In genomic region chr1:150383629-150384318, GRCh38 we compare ENCODE assay signal across 1 cellular context.
TF ChIP-seq lines count a peak whose summit lies in the region.

No MANE protein-coding gene starts in this region.

TF ChIP-seq in HepG2, 621 proteins besides CTCF, POLR2A, EP300 and RAD21:
- TF ChIP-seq, protein P1, sequence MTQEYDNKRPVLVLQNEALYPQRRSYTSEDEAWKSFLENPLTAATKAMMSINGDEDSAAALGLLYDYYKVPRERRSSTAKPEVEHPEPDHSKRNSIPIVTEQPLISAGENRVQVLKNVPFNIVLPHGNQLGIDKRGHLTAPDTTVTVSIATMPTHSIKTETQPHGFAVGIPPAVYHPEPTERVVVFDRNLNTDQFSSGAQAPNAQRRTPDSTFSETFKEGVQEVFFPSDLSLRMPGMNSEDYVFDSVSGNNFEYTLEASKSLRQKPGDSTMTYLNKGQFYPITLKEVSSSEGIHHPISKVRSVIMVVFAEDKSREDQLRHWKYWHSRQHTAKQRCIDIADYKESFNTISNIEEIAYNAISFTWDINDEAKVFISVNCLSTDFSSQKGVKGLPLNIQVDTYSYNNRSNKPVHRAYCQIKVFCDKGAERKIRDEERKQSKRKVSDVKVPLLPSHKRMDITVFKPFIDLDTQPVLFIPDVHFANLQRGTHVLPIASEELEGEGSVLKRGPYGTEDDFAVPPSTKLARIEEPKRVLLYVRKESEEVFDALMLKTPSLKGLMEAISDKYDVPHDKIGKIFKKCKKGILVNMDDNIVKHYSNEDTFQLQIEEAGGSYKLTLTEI (CRISPR knock-in tag; conservative IDR thresholded peaks at IDR 0.05) = no peak
- TF ChIP-seq XRCC5 (optimal IDR thresholded peaks at IDR 0.05; ENCODE audit: low read length) (no peak), MTF2 (CRISPR knock-in tag; IDR thresholded peaks at IDR 0.05; ENCODE audit: borderline replicate concordance) (no peak), ZNF629 (CRISPR knock-in tag; conservative IDR thresholded peaks at IDR 0.05) (no peak), IKZF4 (CRISPR knock-in tag; IDR thresholded peaks at IDR 0.05; ENCODE audit: borderline replicate concordance, low read depth, not compliant biosample characterization) (no peak), RFXAP (CRISPR knock-in tag; IDR thresholded peaks at IDR 0.05; ENCODE audit: borderline replicate concordance) (no peak), AFF4 (CRISPR knock-in tag; IDR thresholded peaks at IDR 0.05) (no peak), HMGA1 (CRISPR knock-in tag; conservative IDR thresholded peaks at IDR 0.05) (no peak), ZNF468 (CRISPR knock-in tag; IDR thresholded peaks at IDR 0.05) (no peak), KLF12 (CRISPR knock-in tag; IDR thresholded peaks at IDR 0.05; ENCODE audit: borderline replicate concordance) (no peak)
- TF ChIP-seq, protein P2, sequence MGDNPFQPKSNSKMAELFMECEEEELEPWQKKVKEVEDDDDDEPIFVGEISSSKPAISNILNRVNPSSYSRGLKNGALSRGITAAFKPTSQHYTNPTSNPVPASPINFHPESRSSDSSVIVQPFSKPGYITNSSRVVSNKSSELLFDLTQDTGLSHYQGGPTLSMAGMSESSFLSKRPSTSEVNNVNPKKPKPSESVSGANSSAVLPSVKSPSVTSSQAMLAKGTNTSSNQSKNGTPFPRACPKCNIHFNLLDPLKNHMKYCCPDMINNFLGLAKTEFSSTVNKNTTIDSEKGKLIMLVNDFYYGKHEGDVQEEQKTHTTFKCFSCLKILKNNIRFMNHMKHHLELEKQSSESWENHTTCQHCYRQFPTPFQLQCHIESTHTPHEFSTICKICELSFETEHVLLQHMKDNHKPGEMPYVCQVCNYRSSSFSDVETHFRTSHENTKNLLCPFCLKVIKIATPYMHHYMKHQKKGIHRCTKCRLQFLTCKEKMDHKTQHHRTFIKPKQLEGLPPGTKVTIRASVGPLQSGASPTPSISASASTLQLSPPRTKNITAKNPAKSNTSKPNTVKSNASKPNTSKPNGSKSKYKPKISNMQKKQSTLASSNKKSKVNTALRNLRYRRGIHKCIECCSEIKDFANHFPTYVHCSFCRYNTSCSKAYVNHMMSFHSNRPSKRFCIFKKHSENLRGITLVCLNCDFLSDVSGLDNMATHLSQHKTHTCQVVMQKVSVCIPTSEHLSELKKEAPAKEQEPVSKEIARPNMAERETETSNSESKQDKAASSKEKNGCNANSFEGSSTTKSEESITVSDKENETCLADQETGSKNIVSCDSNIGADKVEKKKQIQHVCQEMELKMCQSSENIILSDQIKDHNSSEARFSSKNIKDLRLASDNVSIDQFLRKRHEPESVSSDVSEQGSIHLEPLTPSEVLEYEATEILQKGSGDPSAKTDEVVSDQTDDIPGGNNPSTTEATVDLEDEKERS (CRISPR knock-in tag; IDR thresholded peaks at IDR 0.05) = no peak
- TF ChIP-seq, protein P3, sequence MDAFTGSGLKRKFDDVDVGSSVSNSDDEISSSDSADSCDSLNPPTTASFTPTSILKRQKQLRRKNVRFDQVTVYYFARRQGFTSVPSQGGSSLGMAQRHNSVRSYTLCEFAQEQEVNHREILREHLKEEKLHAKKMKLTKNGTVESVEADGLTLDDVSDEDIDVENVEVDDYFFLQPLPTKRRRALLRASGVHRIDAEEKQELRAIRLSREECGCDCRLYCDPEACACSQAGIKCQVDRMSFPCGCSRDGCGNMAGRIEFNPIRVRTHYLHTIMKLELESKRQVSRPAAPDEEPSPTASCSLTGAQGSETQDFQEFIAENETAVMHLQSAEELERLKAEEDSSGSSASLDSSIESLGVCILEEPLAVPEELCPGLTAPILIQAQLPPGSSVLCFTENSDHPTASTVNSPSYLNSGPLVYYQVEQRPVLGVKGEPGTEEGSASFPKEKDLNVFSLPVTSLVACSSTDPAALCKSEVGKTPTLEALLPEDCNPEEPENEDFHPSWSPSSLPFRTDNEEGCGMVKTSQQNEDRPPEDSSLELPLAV (CRISPR knock-in tag; conservative IDR thresholded peaks at IDR 0.05; ENCODE audit: low read depth) = no peak
- TF ChIP-seq, protein P4, sequence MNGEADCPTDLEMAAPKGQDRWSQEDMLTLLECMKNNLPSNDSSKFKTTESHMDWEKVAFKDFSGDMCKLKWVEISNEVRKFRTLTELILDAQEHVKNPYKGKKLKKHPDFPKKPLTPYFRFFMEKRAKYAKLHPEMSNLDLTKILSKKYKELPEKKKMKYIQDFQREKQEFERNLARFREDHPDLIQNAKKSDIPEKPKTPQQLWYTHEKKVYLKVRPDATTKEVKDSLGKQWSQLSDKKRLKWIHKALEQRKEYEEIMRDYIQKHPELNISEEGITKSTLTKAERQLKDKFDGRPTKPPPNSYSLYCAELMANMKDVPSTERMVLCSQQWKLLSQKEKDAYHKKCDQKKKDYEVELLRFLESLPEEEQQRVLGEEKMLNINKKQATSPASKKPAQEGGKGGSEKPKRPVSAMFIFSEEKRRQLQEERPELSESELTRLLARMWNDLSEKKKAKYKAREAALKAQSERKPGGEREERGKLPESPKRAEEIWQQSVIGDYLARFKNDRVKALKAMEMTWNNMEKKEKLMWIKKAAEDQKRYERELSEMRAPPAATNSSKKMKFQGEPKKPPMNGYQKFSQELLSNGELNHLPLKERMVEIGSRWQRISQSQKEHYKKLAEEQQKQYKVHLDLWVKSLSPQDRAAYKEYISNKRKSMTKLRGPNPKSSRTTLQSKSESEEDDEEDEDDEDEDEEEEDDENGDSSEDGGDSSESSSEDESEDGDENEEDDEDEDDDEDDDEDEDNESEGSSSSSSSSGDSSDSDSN (CRISPR knock-in tag; IDR thresholded peaks at IDR 0.05) = no peak
